ENCODE assay signal across 16 cellular contexts in genomic region chr2:121561617-121562268, GRCh38. TPM values are rescaled to one million over a fixed set of nuclear protein-coding genes. Genes with fewer than 3 reads are reported as not detected.
DNase-seq lines count a peak whose midpoint lies in the region; ATAC-seq lines count a peak whose summit lies in the region.
"Had no signal": no experiment of that assay in that cellular context is flagged by ENCODE, and none has a peak within 500 bp of the region (broad histone marks: within the 10 kb centered on the region; RNA-seq: fewer than 3 reads in every experiment).

No MANE protein-coding gene starts in this region.

- H3K9me3 Mint-ChIP-seq in activated T-cell treated with anti-CD3 and anti-CD28 coated beads, Interleukin-2, amount 50 U/mL, for 72 hours, result peaks cover 2% of the 10 kb centered on the region in 2 donors
- H3K9me3 Mint-ChIP-seq in activated naive CD4-positive, alpha-beta T cell treated with anti-CD3 and anti-CD28 coated beads for 36 hours, result no peaks in the 10 kb centered on the region

- intact Hi-C loops in activated naive CD4-positive, alpha-beta T cell treated with anti-CD3 and anti-CD28 coated beads for 36 hours (cut with micrococcal nuclease), result no loop called here

- H3K36me3 ChIP-seq in skeletal muscle satellite cell (ENCODE audit: insufficient read depth, low read length), result no peaks in the 10 kb centered on the region

- no peak for DNase-seq in activated T-cell treated with anti-CD3 and anti-CD28 coated beads, Interleukin-2, amount 50 U/mL, for 72 hours
- no peak for DNase-seq in activated T-cell treated with anti-CD3 and anti-CD28 coated beads, Interleukin-2, amount 50 U/mL, for 48 hours
- peak; percentile 12 for DNase-seq in SIG-M5 (lab: John Stamatoyannopoulos, UW)
- peak; percentile 32 for DNase-seq in dedifferentiated amniotic fluid mesenchymal stem cell (ENCODE audit: extremely low spot score)
- no peak for DNase-seq in GOT3 (lab: John Stamatoyannopoulos, UW)
- no peak for DNase-seq in epidermal melanocyte (ENCODE audit: insufficient read length, low spot score)
- DNase-seq in activated naive CD4-positive, alpha-beta T cell treated with anti-CD3 and anti-CD28 coated beads for 36 hours, result no peak
- DNase-seq: ACHN; activated CD8-positive, alpha-beta memory T cell treated with anti-CD3 and anti-CD28 coated beads, Interleukin-2, amount 10 ng/mL, durations not matched to agents 7 days and 5 days; central memory CD4-positive, alpha-beta T cell; DND-41; left colon; NCI-H1930; occipital lobe; stimulated activated CD4-positive, alpha-beta T cell treated with anti-CD3 and anti-CD28 coated beads, Interleukin-4, amount 100 ng/mL, for 1 hour had no signal

- H3K4me3 Mint-ChIP-seq in activated T-cell treated with anti-CD3 and anti-CD28 coated beads, Interleukin-2, amount 50 U/mL, for 72 hours, result peak overlapping the region in 1 of 2 donors; percentile 27
- no peak overlapping the region for H3K4me3 Mint-ChIP-seq in activated naive CD4-positive, alpha-beta T cell treated with anti-CD3 and anti-CD28 coated beads for 36 hours
- H3K4me3 Mint-ChIP-seq: activated CD8-positive, alpha-beta memory T cell treated with anti-CD3 and anti-CD28 coated beads, Interleukin-2, amount 10 ng/mL, durations not matched to agents 7 days and 5 days had no signal

- H3K27me3 Mint-ChIP-seq in activated T-cell treated with anti-CD3 and anti-CD28 coated beads, Interleukin-2, amount 50 U/mL, for 72 hours (ENCODE audit: low read depth), result no peaks in the 10 kb centered on the region
- H3K27me3 Mint-ChIP-seq in activated naive CD4-positive, alpha-beta T cell treated with anti-CD3 and anti-CD28 coated beads for 36 hours (ENCODE audit: low read depth), result no peaks in the 10 kb centered on the region
- H3K27me3 Mint-ChIP-seq: activated CD8-positive, alpha-beta memory T cell treated with anti-CD3 and anti-CD28 coated beads, Interleukin-2, amount 10 ng/mL, durations not matched to agents 7 days and 5 days had no signal

- H3K4me2 ChIP-seq in skeletal muscle satellite cell (ENCODE audit: low read length), result peak overlapping the region; percentile 23

- no peak overlapping the region for H3K4me3 ChIP-seq in skeletal muscle satellite cell (ENCODE audit: low read length)

- H3K4me1 ChIP-seq in skeletal muscle satellite cell (ENCODE audit: control insufficient read depth, insufficient read depth, low read length), result peaks cover 29% of the 10 kb centered on the region

- no peak overlapping the region for H3K9ac ChIP-seq in skeletal muscle satellite cell (ENCODE audit: low read depth, low read length)

- CTCF ChIA-PET in activated naive CD4-positive, alpha-beta T cell treated with anti-CD3 and anti-CD28 coated beads for 36 hours (lab: Charles Lee), result no interaction called here

- H3K36me3 Mint-ChIP-seq in activated T-cell treated with anti-CD3 and anti-CD28 coated beads, Interleukin-2, amount 50 U/mL, for 72 hours (ENCODE audit: insufficient read depth in 2 of 2), result peaks cover 2 to 8% of the 10 kb centered on the region in 2 donors
- H3K36me3 Mint-ChIP-seq in activated naive CD4-positive, alpha-beta T cell treated with anti-CD3 and anti-CD28 coated beads for 36 hours (ENCODE audit: low read depth), result peaks cover 7% of the 10 kb centered on the region

- H3K27me3 ChIP-seq in skeletal muscle satellite cell (ENCODE audit: control insufficient read depth, insufficient read depth, low read length), result no peaks in the 10 kb centered on the region

- ATAC-seq in activated T-cell treated with anti-CD3 and anti-CD28 coated beads, Interleukin-2, amount 50 U/mL, for 72 hours (replicated peaks in 1 of 2), result peak; percentile 56 to 57
- ATAC-seq: activated CD8-positive, alpha-beta memory T cell treated with anti-CD3 and anti-CD28 coated beads, Interleukin-2, amount 10 ng/mL, durations not matched to agents 7 days and 5 days; left colon had no signal

- no peaks in the 10 kb centered on the region for H3K9me3 ChIP-seq in skeletal muscle satellite cell (replicated peaks; ENCODE audit: low read length)

- H3K27ac Mint-ChIP-seq in activated T-cell treated with anti-CD3 and anti-CD28 coated beads, Interleukin-2, amount 50 U/mL, for 72 hours, result peak overlapping the region; percentile 52
- H3K27ac Mint-ChIP-seq in activated naive CD4-positive, alpha-beta T cell treated with anti-CD3 and anti-CD28 coated beads for 36 hours, result no peak overlapping the region
- H3K27ac Mint-ChIP-seq: activated CD8-positive, alpha-beta memory T cell treated with anti-CD3 and anti-CD28 coated beads, Interleukin-2, amount 10 ng/mL, durations not matched to agents 7 days and 5 days had no signal

- H3K4me1 Mint-ChIP-seq in activated T-cell treated with anti-CD3 and anti-CD28 coated beads, Interleukin-2, amount 50 U/mL, for 72 hours (ENCODE audit: low read depth), result peaks cover 54% of the 10 kb centered on the region
- H3K4me1 Mint-ChIP-seq in activated naive CD4-positive, alpha-beta T cell treated with anti-CD3 and anti-CD28 coated beads for 36 hours (ENCODE audit: low read depth), result peaks cover 50% of the 10 kb centered on the region

RNA-seq across cellular contexts. Expression of gene RNU4ATAC, which starts 31.1 kb away (rescaled TPM):
- total RNA-seq in activated T-cell treated with anti-CD3 and anti-CD28 coated beads, Interleukin-2, amount 50 U/mL, for 72 hours, result not detected
- total RNA-seq in skeletal muscle satellite cell (2012; rRNA removed), result under 0.01 TPM in 1 of 2 replicates, not detected in the other
- not detected for total RNA-seq in activated naive CD4-positive, alpha-beta T cell treated with anti-CD3 and anti-CD28 coated beads for 36 hours
- total RNA-seq: activated CD8-positive, alpha-beta memory T cell treated with anti-CD3 and anti-CD28 coated beads, Interleukin-2, amount 10 ng/mL, durations not matched to agents 7 days and 5 days; left colon had no signal

Comparison
In these comparisons a context has a peak if more than half of its experiments do, and no peak if none do; other contexts are left out.
1. DNase-seq: peak in SIG-M5 (single experiment) and dedifferentiated amniotic fluid mesenchymal stem cell (single experiment); none in activated T-cell treated with anti-CD3 and anti-CD28 coated beads, Interleukin-2, amount 50 U/mL, for 72 hours (0 of 2), activated T-cell treated with anti-CD3 and anti-CD28 coated beads, Interleukin-2, amount 50 U/mL, for 48 hours (0 of 2), GOT3 (single experiment), epidermal melanocyte (single experiment) and activated naive CD4-positive, alpha-beta T cell treated with anti-CD3 and anti-CD28 coated beads for 36 hours (single experiment).